Comparison of ENCODE assay signal across 8 cellular contexts in the genomic region with DNA sequence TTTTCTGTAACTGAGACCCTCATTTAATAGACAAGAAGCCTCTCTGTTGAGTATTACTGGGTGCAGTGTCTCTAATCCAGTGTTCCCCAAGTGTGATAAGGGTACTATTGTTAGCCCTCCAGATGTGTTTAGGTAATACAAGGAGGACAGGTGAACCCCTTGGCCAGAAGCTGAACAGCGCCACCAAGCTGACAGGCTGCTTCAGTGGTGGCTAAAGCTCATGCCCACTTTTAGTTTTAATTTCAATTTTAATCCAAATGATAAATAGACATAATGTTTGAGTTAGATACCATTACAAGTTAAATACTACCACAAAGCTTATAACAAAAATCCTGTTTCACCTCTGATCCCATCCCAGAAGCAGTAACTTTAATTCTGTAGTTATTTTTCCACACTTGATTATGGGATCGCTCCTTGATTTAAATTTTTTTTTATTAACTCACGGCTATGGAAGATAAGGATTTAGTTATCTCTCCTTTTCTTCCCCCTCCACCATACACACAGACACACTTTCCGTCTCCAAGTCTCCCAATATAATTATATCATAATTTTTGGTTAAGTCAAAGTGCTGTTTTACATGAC. TPM values are rescaled to one million over a fixed set of nuclear protein-coding genes. Genes with fewer than 3 reads are reported as not detected.
DNase-seq lines count a peak whose midpoint lies in the region; ATAC-seq and TF ChIP-seq lines count a peak whose summit lies in the region.

No MANE protein-coding gene starts in this region.

- H3K27ac ChIP-seq in IMR-90 (ENCODE audit: insufficient read depth, low read length) = no peak overlapping the region

- no peak overlapping the region for H3K9ac ChIP-seq in IMR-90 (ENCODE audit: low read depth, low read length)

- H4K91ac ChIP-seq in IMR-90 (ENCODE audit: insufficient read depth, low read depth, low read length) = no peak overlapping the region

- no peaks in the 10 kb centered on the region for H3K79me1 ChIP-seq in IMR-90 (ENCODE audit: low read depth in 1 of 2, low read length in 2 of 2)

- H3K27me3 Mint-ChIP-seq in activated naive CD4-positive, alpha-beta T cell treated with anti-CD3 and anti-CD28 coated beads, Interleukin-2, amount 10 ng/mL, durations not matched to agents 7 days and 5 days = peaks cover 35% of the 10 kb centered on the region
- H3K27me3 Mint-ChIP-seq in memory B cell = peaks cover 15% of the 10 kb centered on the region

- peak; percentile 30 for TF ChIP-seq CTCF in IMR-90 (conservative IDR thresholded peaks at IDR 0.05; ENCODE audit: low read depth, low read length)

- H3K18ac ChIP-seq in IMR-90 (ENCODE audit: low read depth, low read length) = no peak overlapping the region

- H4K20me1 ChIP-seq in IMR-90 (ENCODE audit: insufficient read depth, low read length) = no peaks in the 10 kb centered on the region

- no peak overlapping the region for H3K4me2 ChIP-seq in IMR-90 (ENCODE audit: low read depth, low read length)

- no peak overlapping the region for H3K14ac ChIP-seq in IMR-90 (replicated peaks; ENCODE audit: low read depth, low read length)

- no peaks in the 10 kb centered on the region for H3K9me3 ChIP-seq in IMR-90 (ENCODE audit: control insufficient read depth, insufficient read depth, low read length)

- H3K4me3 ChIP-seq in IMR-90 (ENCODE audit: insufficient read depth, low read depth, low read length) = no peak overlapping the region

- ATAC-seq in IMR-90 (ENCODE audit: low read depth) (no peak), memory B cell (ENCODE audit: low read depth) (peak; percentile 72), HG03045 (IDR thresholded peaks at IDR 0.05; ENCODE audit: unreplicated experiment) (no peak)

- no peak overlapping the region for H2AK5ac ChIP-seq in IMR-90 (ENCODE audit: low read depth, low read length)

- H2BK15ac ChIP-seq in IMR-90 (ENCODE audit: low read depth, low read length) = no peak overlapping the region

- no peak; the same call in 1 of the 2 replicates for TF ChIP-seq RAD21 in IMR-90 (IDR thresholded peaks at IDR 0.05; ENCODE audit: low read length)

- H3K56ac ChIP-seq in IMR-90 (ENCODE audit: extremely low read depth, insufficient read depth, low read length) = no peak overlapping the region

- H3K4me3 Mint-ChIP-seq in activated naive CD4-positive, alpha-beta T cell treated with anti-CD3 and anti-CD28 coated beads, Interleukin-2, amount 10 ng/mL, durations not matched to agents 7 days and 5 days = no peak overlapping the region
- H3K4me3 Mint-ChIP-seq in memory B cell = no peak overlapping the region

- H3K36me3 Mint-ChIP-seq in activated naive CD4-positive, alpha-beta T cell treated with anti-CD3 and anti-CD28 coated beads, Interleukin-2, amount 10 ng/mL, durations not matched to agents 7 days and 5 days = no peaks in the 10 kb centered on the region
- H3K36me3 Mint-ChIP-seq in memory B cell = no peaks in the 10 kb centered on the region

- CTCF ChIA-PET in IMR-90 (lab: Yijun Ruan, JAX) = no interaction called here
- CTCF ChIA-PET in activated naive CD4-positive, alpha-beta T cell treated with anti-CD3 and anti-CD28 coated beads, Interleukin-2, amount 10 ng/mL, durations not matched to agents 7 days and 5 days (lab: Charles Lee) = interaction anchor here (0.9 to 2.3 kb wide), 10 partner anchors 11 to 313 kb away, joined by 3 to 12 read pairs (median 4); no protein-coding TSS in a partner anchor

- no peak overlapping the region for H4K8ac ChIP-seq in IMR-90 (ENCODE audit: low read depth in 2 of 2, low read length in 2 of 2)

- H3K36me3 ChIP-seq in IMR-90 (ENCODE audit: control insufficient read depth, insufficient read depth, low read length) = no peaks in the 10 kb centered on the region

- no peak overlapping the region for H3K27ac Mint-ChIP-seq in activated naive CD4-positive, alpha-beta T cell treated with anti-CD3 and anti-CD28 coated beads, Interleukin-2, amount 10 ng/mL, durations not matched to agents 7 days and 5 days
- H3K27ac Mint-ChIP-seq in memory B cell = peak overlapping the region; percentile 86

- no peaks in the 10 kb centered on the region for H3K9me1 ChIP-seq in IMR-90 (ENCODE audit: insufficient read depth, low read length)

- no peak overlapping the region for H2BK120ac ChIP-seq in IMR-90 (ENCODE audit: low read depth, low read length)

- H4K5ac ChIP-seq in IMR-90 (ENCODE audit: low read depth, low read length) = no peak overlapping the region

- BruUV-seq in IMR-90 (replicated peaks; lab: Mats Ljungman, UMichigan) = no TSS peak

- no peak overlapping the region for H2AK9ac ChIP-seq in IMR-90 (replicated peaks; ENCODE audit: low read depth, low read length, poor library complexity)

- no CpG with 5 or more reads among the region's 4 CpGs for WGBS in IMR-90 (ENCODE audit: extremely low coverage in 2 of 2, insufficient read length in 1 of 2), 2 experiments

- no peaks in the 10 kb centered on the region for H3K9me3 Mint-ChIP-seq in activated naive CD4-positive, alpha-beta T cell treated with anti-CD3 and anti-CD28 coated beads, Interleukin-2, amount 10 ng/mL, durations not matched to agents 7 days and 5 days
- H3K9me3 Mint-ChIP-seq in memory B cell = no peaks in the 10 kb centered on the region

- intact Hi-C loops in IMR-90 (cut with micrococcal nuclease) = no loop called here

- DNase-seq in Daoy (ENCODE audit: low read depth) (peak; percentile 23), IMR-90 (no peak), memory B cell (ENCODE audit: low spot score in 2 of 2) (peak in 1 of 2 donors; percentile 31), cortex of kidney (lab: John Stamatoyannopoulos, UW) (no peak), pons (ENCODE audit: low spot score) (no peak), NCI-H1092 (lab: John Stamatoyannopoulos, UW) (no peak)
- peak; percentile 56 for DNase-seq in activated naive CD4-positive, alpha-beta T cell treated with anti-CD3 and anti-CD28 coated beads, Interleukin-2, amount 10 ng/mL, durations not matched to agents 7 days and 5 days

- POLR2A ChIA-PET in IMR-90 (lab: Charles Lee; ENCODE audit: unreplicated experiment) = no interaction called here

- no peaks in the 10 kb centered on the region for H3K4me1 Mint-ChIP-seq in activated naive CD4-positive, alpha-beta T cell treated with anti-CD3 and anti-CD28 coated beads, Interleukin-2, amount 10 ng/mL, durations not matched to agents 7 days and 5 days
- peaks cover 3% of the 10 kb centered on the region for H3K4me1 Mint-ChIP-seq in memory B cell

- H2BK20ac ChIP-seq in IMR-90 (ENCODE audit: low read depth, low read length) = no peak overlapping the region

- H3K27me3 ChIP-seq in IMR-90 (ENCODE audit: control insufficient read depth, insufficient read depth, low read length) = peaks cover 23% of the 10 kb centered on the region

- no peak overlapping the region for H2AFZ ChIP-seq in IMR-90 (replicated peaks; ENCODE audit: low read length, poor library complexity)

- no peaks in the 10 kb centered on the region for H3K4me1 ChIP-seq in IMR-90 (ENCODE audit: control insufficient read depth, insufficient read depth, low read length)

- dilution Hi-C loops in IMR-90 (cut with HindIII; ENCODE audit: low sequenced_read_pairs, unreplicated experiment) = no loop called here

- H2BK5ac ChIP-seq in IMR-90 (ENCODE audit: low read depth, low read length, poor library complexity, severe bottlenecking) = no peak overlapping the region

- in situ Hi-C loops in IMR-90 (cut with MboI; ENCODE audit: low sequenced_read_pairs) = no loop called here

- H3K4ac ChIP-seq in IMR-90 (ENCODE audit: low read depth, low read length) = no peak overlapping the region

- no peak overlapping the region for H3K23ac ChIP-seq in IMR-90 (ENCODE audit: low read depth, low read length)

- no peak for TF ChIP-seq POLR2A in IMR-90 (IDR thresholded peaks at IDR 0.05; ENCODE audit: low read depth, low read length)

TF ChIP-seq in IMR-90, 13 proteins besides CTCF, POLR2A, EP300 and RAD21:
- TF ChIP-seq BHLHE40 (IDR thresholded peaks at IDR 0.05; ENCODE audit: low read depth, low read length) = no peak
- TF ChIP-seq MAFK (IDR thresholded peaks at IDR 0.05; ENCODE audit: low read depth, low read length) = no peak
- 0 out of 2 replicates have a peak, but pooled peaks have one; percentile 11 for TF ChIP-seq SMC3 (IDR thresholded peaks at IDR 0.05; ENCODE audit: low read depth, low read length)
- no peak for TF ChIP-seq MXI1 (IDR thresholded peaks at IDR 0.05; ENCODE audit: borderline replicate concordance, low read depth, low read length)

RNA-seq across cellular contexts. Expression of gene STK35, which starts 8.3 kb away (rescaled TPM):
- 10.8 and 21.7 TPM in 2 replicates for total RNA-seq in Daoy (2014; rRNA removed; shearing (Covaris generic))
- total RNA-seq in IMR-90 (2012; rRNA removed) = 11.1 and 11.4 TPM in 2 replicates
- polyA plus RNA-seq in IMR-90 (2012; rRNA removed) = 12.0 and 12.6 TPM in 2 replicates
- polyA plus RNA-seq in IMR-90 (2012; cell fraction: cytosol; rRNA removed) = 6.9 and 9.3 TPM in 2 replicates
- polyA plus RNA-seq in IMR-90 (2012; cell fraction: nucleus; rRNA removed; ENCODE audit: low replicate concordance) = 22.9 and 28.4 TPM in 2 replicates

Comparison
In these comparisons a context has a peak if more than half of its experiments do, and no peak if none do; other contexts are left out.
1. DNase-seq: peak in Daoy (single experiment) and activated naive CD4-positive, alpha-beta T cell treated with anti-CD3 and anti-CD28 coated beads, Interleukin-2, amount 10 ng/mL, durations not matched to agents 7 days and 5 days (single experiment); none in IMR-90 (single experiment), cortex of kidney (single experiment), pons (single experiment) and NCI-H1092 (single experiment).